In genomic region chr6:36683145-36683655, GRCh38 we compare ENCODE assay signal across 1 cellular context.
TF ChIP-seq lines count a peak whose summit lies in the region.

No MANE protein-coding gene starts in this region.

TF ChIP-seq in K562, 482 proteins besides CTCF, POLR2A, EP300 and RAD21:
- TF ChIP-seq BCOR (IDR thresholded peaks at IDR 0.05) (peak; percentile 60), RBM25 (IDR thresholded peaks at IDR 0.05; ENCODE audit: low read depth, low read length, severe bottlenecking) (peak; percentile 78), ESRRB (CRISPR knock-in tag; IDR thresholded peaks at IDR 0.05; ENCODE audit: borderline replicate concordance) (no peak), KHSRP (IDR thresholded peaks at IDR 0.05) (no peak), KAT2B (IDR thresholded peaks at IDR 0.05; ENCODE audit: low read depth, low read length) (no peak), FUS (optimal IDR thresholded peaks at IDR 0.05; ENCODE audit: low read depth, low read length) (no peak), SFPQ (IDR thresholded peaks at IDR 0.05; ENCODE audit: low read depth, low read length) (no peak), MEIS2 (IDR thresholded peaks at IDR 0.05; ENCODE audit: partially characterized antibody) (no peak), ATF7 (IDR thresholded peaks at IDR 0.05) (no peak)
TF ChIP-seq in K562: peak in this region for 2.
